16 cellular contexts compared by ENCODE assay signal in genomic region chr4:177225605-177226004, GRCh38.
DNase-seq lines count a peak whose midpoint lies in the region; ATAC-seq lines count a peak whose summit lies in the region.
"Had no signal": no experiment of that assay in that cellular context is flagged by ENCODE, and none has a peak within 500 bp of the region (broad histone marks: within the 10 kb centered on the region; RNA-seq: fewer than 3 reads in every experiment).

No MANE protein-coding gene starts in this region.

- ATAC-seq in GM18858 (IDR thresholded peaks at IDR 0.05; ENCODE audit: unreplicated experiment) (peak; percentile 87), GM21515 (IDR thresholded peaks at IDR 0.05; ENCODE audit: unreplicated experiment) (peak; percentile 92), HG03025 (IDR thresholded peaks at IDR 0.05; ENCODE audit: low FRiP score, unreplicated experiment) (peak; percentile 94), HG03565 (IDR thresholded peaks at IDR 0.05; ENCODE audit: unreplicated experiment) (peak; percentile 75)
- no peak for ATAC-seq in stimulated activated naive CD8-positive, alpha-beta T cell treated with anti-CD3 and anti-CD28 coated beads, Interleukin-15, Interleukin-2, amounts not matched to agents 100 U/mL and 50 U/mL, for 24 hours
- ATAC-seq: esophagus mucosa, left lobe of liver had no signal

- no peak for DNase-seq in islet precursor cell
- no peak for DNase-seq in SHP77 (lab: John Stamatoyannopoulos, UW)
- DNase-seq in stimulated activated naive CD8-positive, alpha-beta T cell treated with anti-CD3 and anti-CD28 coated beads, Interleukin-15, Interleukin-2, amounts not matched to agents 100 U/mL and 50 U/mL, for 24 hours: no peak
- DNase-seq in NCI-H1436 treated with DMSO at 0.1 percent for 48 hours (lab: John Stamatoyannopoulos, UW): no peak
- DNase-seq: activated naive CD8-positive, alpha-beta T cell treated with anti-CD3 and anti-CD28 coated beads, Interleukin-2, amount 10 ng/mL, durations not matched to agents 7 days and 5 days; DMS53; naive B cell; NCI-H1694 treated with DMSO at 0.1 percent for 48 hours; NK-92 treated with Interleukin-12 subunit alpha and Interleukin-12 subunit beta, amount 100 ng/mL, for 24 hours; stomach had no signal
